Comparison of ENCODE assay signal across 8 cellular contexts in genomic region chr3:48847053-48847585, GRCh38. TPM values are rescaled to one million over a fixed set of nuclear protein-coding genes. Genes with fewer than 3 reads are reported as not detected.
A peak's percentile ranks its signal among the peaks of the same experiment; 100 is the strongest.
DNase-seq lines count a peak whose midpoint lies in the region; ATAC-seq, FAIRE-seq and TF ChIP-seq lines count a peak whose summit lies in the region.

No MANE protein-coding gene starts in this region.

- no peak for FAIRE-seq in A549 (lab: Jason Lieb, UNC)

- CTCF ChIA-PET in A549 (lab: Yijun Ruan, JAX) = interaction anchor here (0.6 to 1.6 kb wide), 5 partner anchors 9 to 489 kb away, joined by 3 to 4 read pairs (median 3); no protein-coding TSS in a partner anchor
- CTCF ChIA-PET in activated CD8-positive, alpha-beta T cell treated with anti-CD3 and anti-CD28 coated beads for 36 hours (lab: Charles Lee) = interaction anchor here (1.5 to 1.8 kb wide), 2 partner anchors 40 to 107 kb away, joined by 4 to 5 read pairs; no protein-coding TSS in a partner anchor

- H3K27me3 ChIP-seq in right lobe of liver = no peaks in the 10 kb centered on the region

- peak overlapping the region; percentile 78 for H3K27ac Mint-ChIP-seq in activated CD8-positive, alpha-beta T cell treated with anti-CD3 and anti-CD28 coated beads for 36 hours

- 4% methylated on average over 16 of the region's 50 CpGs for WGBS in A549 (ENCODE audit: missing lambda C conversion rate)
- WGBS in right lobe of liver (ENCODE audit: insufficient coverage, low coverage, low lambda C conversion rate, missing lambda C conversion rate) = 0% methylated on average over 7 of the region's 50 CpGs

- DNase-seq in A549 (ENCODE audit: low read depth in 1 of 2, low spot score in 1 of 2) (peak; percentile 47 to 67), NCI-H510A treated with DMSO at 0.1 percent for 48 hours (lab: John Stamatoyannopoulos, UW) (peak; percentile 62), ecto neural progenitor cell (ENCODE audit: low spot score) (peak; percentile 75), right lobe of liver (peak; percentile 90 to 97 (median 93))
- peak; percentile 73 for DNase-seq in activated CD8-positive, alpha-beta T cell treated with anti-CD3 and anti-CD28 coated beads for 36 hours
- DNase-seq in stimulated activated CD4-positive, alpha-beta T cell treated with anti-CD3 and anti-CD28 coated beads, Interleukin-4, amount 100 ng/mL, for 1 hour = peak; percentile 49

- TF ChIP-seq POLR2A in A549 (IDR thresholded peaks at IDR 0.05; ENCODE audit: low read length) (no peak), right lobe of liver (IDR thresholded peaks at IDR 0.05) (no peak)

- peaks cover 15% of the 10 kb centered on the region for H3K4me1 ChIP-seq in A549
- peaks cover 0 to 20% (median 12%) of the 10 kb centered on the region in 4 donors for H3K4me1 ChIP-seq in right lobe of liver

- intact Hi-C loops in activated CD8-positive, alpha-beta T cell treated with anti-CD3 and anti-CD28 coated beads for 36 hours (cut with micrococcal nuclease) = no loop called here
- intact Hi-C loops in right lobe of liver (cut with DNase I) = no loop called here

- TF ChIP-seq CTCF in A549 (IDR thresholded peaks at IDR 0.05) (no peak), right lobe of liver (IDR thresholded peaks at IDR 0.05) (no peak)
- TF ChIP-seq CTCF in activated CD8-positive, alpha-beta T cell treated with anti-CD3 and anti-CD28 coated beads for 36 hours (IDR thresholded peaks at IDR 0.05) = no peak

- H3K36me3 ChIP-seq in right lobe of liver = no peaks in the 10 kb centered on the region

- H3K9me3 Mint-ChIP-seq in activated CD8-positive, alpha-beta T cell treated with anti-CD3 and anti-CD28 coated beads for 36 hours = no peaks in the 10 kb centered on the region

- H3K4me1 Mint-ChIP-seq in activated CD8-positive, alpha-beta T cell treated with anti-CD3 and anti-CD28 coated beads for 36 hours (ENCODE audit: low read depth) = peaks cover 24% of the 10 kb centered on the region

- POLR2A ChIA-PET in A549 (lab: Yijun Ruan, JAX) = interaction anchor here (0.5 to 1.8 kb wide), 5 partner anchors 13 to 130 kb away, joined by 3 to 5 read pairs (median 3); partner anchors contain the start of gene SLC25A20
- POLR2A ChIA-PET in activated CD8-positive, alpha-beta T cell treated with anti-CD3 and anti-CD28 coated beads for 36 hours (lab: Charles Lee) = interaction anchor here (1.0 to 2.6 kb wide), 7 partner anchors 10 to 247 kb away, joined by 3 to 13 read pairs (median 4); partner anchors contain the start of gene QRICH1

- TF ChIP-seq EP300 in A549 (IDR thresholded peaks at IDR 0.05) = no peak

- H3K27ac ChIP-seq in A549 (peak overlapping the region; percentile 80 to 90), right lobe of liver (peak overlapping the region; percentile 76 to 92 (median 87))

- peak; percentile 81 to 84 for ATAC-seq in A549
- ATAC-seq in GM18867 (IDR thresholded peaks at IDR 0.05; ENCODE audit: unreplicated experiment) = peak; percentile 42
- peak; percentile 33 for ATAC-seq in HG03159 (IDR thresholded peaks at IDR 0.05; ENCODE audit: unreplicated experiment)
- peak; percentile 48 for ATAC-seq in activated CD8-positive, alpha-beta T cell treated with anti-CD3 and anti-CD28 coated beads for 36 hours
- ATAC-seq in right lobe of liver = peak; percentile 77 to 83 (median 81)

- H3K4me3 ChIP-seq in A549 = peak overlapping the region; percentile 74
- peak overlapping the region; percentile 83 to 92 (median 83) for H3K4me3 ChIP-seq in right lobe of liver

- H3K27me3 Mint-ChIP-seq in activated CD8-positive, alpha-beta T cell treated with anti-CD3 and anti-CD28 coated beads for 36 hours = no peaks in the 10 kb centered on the region

- TF ChIP-seq RAD21 in A549 (conservative IDR thresholded peaks at IDR 0.05 in 1 of 2, IDR thresholded peaks at IDR 0.05 in 1 of 2) = no peak

- no peaks in the 10 kb centered on the region for H3K9me3 ChIP-seq in A549
- H3K9me3 ChIP-seq in right lobe of liver = no peaks in the 10 kb centered on the region

- H3K4me2 ChIP-seq in A549 = peak overlapping the region; percentile 91

- peak overlapping the region; percentile 81 for H3K4me3 Mint-ChIP-seq in activated CD8-positive, alpha-beta T cell treated with anti-CD3 and anti-CD28 coated beads for 36 hours

- H3K36me3 Mint-ChIP-seq in activated CD8-positive, alpha-beta T cell treated with anti-CD3 and anti-CD28 coated beads for 36 hours (ENCODE audit: low read depth) = peaks cover 8% of the 10 kb centered on the region

TF ChIP-seq in A549, 52 proteins besides CTCF, POLR2A, EP300 and RAD21:
- no peak for TF ChIP-seq NFE2L2 (conservative IDR thresholded peaks at IDR 0.05; ENCODE audit: low read length)
- no peak for TF ChIP-seq HEYL (CRISPR knock-in tag; IDR thresholded peaks at IDR 0.05)
- no peak for TF ChIP-seq FOXS1 (CRISPR knock-in tag; IDR thresholded peaks at IDR 0.05)
- TF ChIP-seq RARB (CRISPR knock-in tag; IDR thresholded peaks at IDR 0.05) = no peak
- no peak for TF ChIP-seq EHMT2 (IDR thresholded peaks at IDR 0.05; ENCODE audit: low read depth)
- no peak for TF ChIP-seq EHF (CRISPR knock-in tag; IDR thresholded peaks at IDR 0.05)
- peak; percentile 72; the same call in 1 of the 2 replicates for TF ChIP-seq E2F6 (IDR thresholded peaks at IDR 0.05; ENCODE audit: borderline replicate concordance, low read depth)
- no peak for TF ChIP-seq CBX8 (IDR thresholded peaks at IDR 0.05)
- TF ChIP-seq KDM1A (IDR thresholded peaks at IDR 0.05; ENCODE audit: low read depth) = no peak
- TF ChIP-seq TP53 (CRISPR knock-in tag; IDR thresholded peaks at IDR 0.05) = no peak
- no peak for TF ChIP-seq CBX2 (IDR thresholded peaks at IDR 0.05; ENCODE audit: borderline replicate concordance, low read depth)
- TF ChIP-seq FOSB (CRISPR knock-in tag; IDR thresholded peaks at IDR 0.05) = no peak
- peak; percentile 53; the same call in 1 of the 2 replicates for TF ChIP-seq MAX (IDR thresholded peaks at IDR 0.05)
- TF ChIP-seq ELK1 (IDR thresholded peaks at IDR 0.05; ENCODE audit: low read depth, low read length) = no peak
- no peak for TF ChIP-seq CHD2 (IDR thresholded peaks at IDR 0.05; ENCODE audit: low read length, partially characterized antibody)

RNA-seq across cellular contexts. Expression of gene PRKAR2A, which starts 0.6 kb away (rescaled TPM):
- polyA plus RNA-seq in A549 (2011; rRNA removed) (15.3 and 16.2 TPM in 2 replicates), A549 (2017; fragmentation: RNase III; extraction: RNeasy Plus Mini Kit Qiagen cat#74134 plus additional on column Dnase treatment) (17.2 to 18.8 TPM (median 18.4 TPM) in 3 replicates)
- polyA plus RNA-seq in A549 (2012; cell fraction: cytosol; rRNA removed) = 4.7 and 7.2 TPM in 2 replicates
- polyA plus RNA-seq in A549 (2012; cell fraction: nucleus; rRNA removed) = 7.5 and 8.8 TPM in 2 replicates
- 27.5 and 33.6 TPM in 2 replicates for polyA minus RNA-seq in A549 (2011; rRNA and poly(A)+ RNA removed)
- 10 to 100 TPM; 31.0 to 32.1 TPM for total RNA-seq in activated CD8-positive, alpha-beta T cell treated with anti-CD3 and anti-CD28 coated beads for 36 hours
- total RNA-seq in right lobe of liver = 10 to 100 TPM; 21.9 to 31.1 (median 27.2) TPM

RNA-seq across cellular contexts. Expression of gene SLC25A20, which starts 51.6 kb away (rescaled TPM):
- polyA plus RNA-seq in A549 (2011; rRNA removed) (22.0 and 22.4 TPM in 2 replicates), A549 (2017; fragmentation: RNase III; extraction: RNeasy Plus Mini Kit Qiagen cat#74134 plus additional on column Dnase treatment) (13.1 to 14.3 TPM (median 13.5 TPM) in 3 replicates)
- 9.6 and 9.8 TPM in 2 replicates for polyA plus RNA-seq in A549 (2012; cell fraction: cytosol; rRNA removed)
- 4.5 and 6.4 TPM in 2 replicates for polyA plus RNA-seq in A549 (2012; cell fraction: nucleus; rRNA removed)
- polyA minus RNA-seq in A549 (2011; rRNA and poly(A)+ RNA removed) = 6.6 and 7.0 TPM in 2 replicates
- 10 to 100 TPM; 14.8 to 16.8 TPM for total RNA-seq in activated CD8-positive, alpha-beta T cell treated with anti-CD3 and anti-CD28 coated beads for 36 hours
- 100 to 1,000 TPM in 2 of 6 experiments, 10 to 100 TPM in 4; 54.4 to 114 (median 82.3) TPM for total RNA-seq in right lobe of liver

Comparison
In these comparisons a context has a peak if more than half of its experiments do, and no peak if none do; other contexts are left out.
1. Peak in every context shown above with its lines: DNase-seq, ATAC-seq, H3K4me3 ChIP-seq and H3K27ac ChIP-seq.